1 cellular context compared by ENCODE assay signal in the genomic region with DNA sequence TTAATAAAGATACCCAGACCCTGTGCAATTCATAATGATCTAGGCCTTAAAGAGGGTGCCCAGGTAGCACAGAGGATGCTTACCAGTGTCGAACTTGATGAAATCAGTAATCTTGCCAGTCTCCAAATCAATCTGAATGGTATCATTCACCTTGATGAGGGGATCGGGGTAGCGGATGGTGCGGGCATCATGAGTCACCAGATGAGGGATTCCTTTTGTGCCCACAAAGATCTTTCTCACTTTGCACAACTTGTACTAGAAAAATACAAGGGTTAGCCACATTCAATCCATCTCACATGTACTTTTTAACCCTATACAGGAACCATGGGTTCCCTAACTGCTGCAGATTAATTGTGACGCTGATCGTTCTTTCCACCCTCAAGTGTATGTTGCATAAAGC.
TF ChIP-seq lines count a peak whose summit lies in the region.

No MANE protein-coding gene starts in this region.

TF ChIP-seq in endothelial cell of umbilical vein, 7 proteins besides CTCF, POLR2A, EP300 and RAD21 (continued from another document):
- TF ChIP-seq EZH2 (IDR thresholded peaks at IDR 0.05; ENCODE audit: borderline replicate concordance, low read depth, low read length, severe bottlenecking), result no peak
- no peak for TF ChIP-seq JUN (IDR thresholded peaks at IDR 0.05; ENCODE audit: borderline replicate concordance, insufficient read depth, insufficient read length, low read depth)
- TF ChIP-seq MYC (IDR thresholded peaks at IDR 0.05; ENCODE audit: low read depth, low read length), result no peak
- TF ChIP-seq GATA2 (IDR thresholded peaks at IDR 0.05; ENCODE audit: insufficient read depth, insufficient read length, low read depth, low read length), result no peak
- TF ChIP-seq FOS (IDR thresholded peaks at IDR 0.05; ENCODE audit: borderline replicate concordance, insufficient read depth, low read length), result no peak
- TF ChIP-seq POLR2AphosphoS5 (IDR thresholded peaks at IDR 0.05; ENCODE audit: insufficient read depth, low read depth, low read length), result no peak
